ENCODE assay signal across 21 cellular contexts in genomic region chr1:9297831-9298230, GRCh38. TPM values are rescaled to one million over a fixed set of nuclear protein-coding genes. Genes with fewer than 3 reads are reported as not detected.
A peak's percentile ranks its signal among the peaks of the same experiment; 100 is the strongest.
DNase-seq lines count a peak whose midpoint lies in the region; ATAC-seq, FAIRE-seq and TF ChIP-seq lines count a peak whose summit lies in the region.
"Had no signal": no experiment of that assay in that cellular context is flagged by ENCODE, and none has a peak within 500 bp of the region (broad histone marks: within the 10 kb centered on the region; RNA-seq: fewer than 3 reads in every experiment).

No MANE protein-coding gene starts in this region.

- no peak for FAIRE-seq in A549 (lab: Jason Lieb, UNC)
- FAIRE-seq: A204.1, D721Med, GM12878 had no signal

- no peak for TF ChIP-seq EP300 in A549 (IDR thresholded peaks at IDR 0.05)

- H3K4me3 ChIP-seq in A549 (no peak overlapping the region), DND-41 (ENCODE audit: low read depth in 1 of 2, low read length in 2 of 2) (no peak overlapping the region)
- H3K4me3 ChIP-seq: GM12878, SJSA1 had no signal

- peaks cover 97% of the 10 kb centered on the region for H3K79me2 ChIP-seq in DND-41 (ENCODE audit: insufficient read depth, low read length)

- POLR2A ChIA-PET in A549 (lab: Yijun Ruan, JAX), result no interaction called here

- H4K20me1 ChIP-seq in DND-41 (ENCODE audit: insufficient read depth, low read length), result peaks cover 86% of the 10 kb centered on the region

- 0 out of 3 replicates have a peak overlapping the region, but pooled peaks have one; percentile 7 for H3K4me2 ChIP-seq in A549
- H3K4me2 ChIP-seq in DND-41 (ENCODE audit: insufficient read depth, low read length), result peak overlapping the region; percentile 75; the same call in 1 of the 2 replicates

- no peak overlapping the region for H2AFZ ChIP-seq in DND-41 (ENCODE audit: low read depth, low read length)

- WGBS in A549 (ENCODE audit: missing lambda C conversion rate), result 56% methylated on average over 6 of the region's 9 CpGs

- ATAC-seq in A549, result no peak
- ATAC-seq in DND-41 (ENCODE audit: insufficient read depth, low read depth), result no peak
- ATAC-seq in GM21717 (IDR thresholded peaks at IDR 0.05; ENCODE audit: unreplicated experiment), result no peak
- no peak for ATAC-seq in HG02870 (IDR thresholded peaks at IDR 0.05; ENCODE audit: unreplicated experiment)
- ATAC-seq in HG03460 (IDR thresholded peaks at IDR 0.05; ENCODE audit: unreplicated experiment), result no peak
- ATAC-seq: GM12878, Right ventricle myocardium inferior had no signal

- no peak for DNase-seq in A549 (ENCODE audit: low read depth in 1 of 2, low spot score in 1 of 2)
- DNase-seq in DND-41, result no peak
- DNase-seq in kidney tubule cell (ENCODE audit: low spot score), result peak; percentile 37
- DNase-seq in renal cortical epithelial cell (ENCODE audit: low read depth), result peak; percentile 27
- no peak for DNase-seq in NCI-H1048 (lab: John Stamatoyannopoulos, UW)
- DNase-seq: DMS53, H9, HFFc6, NCI-H1417 treated with DMSO at 0.1 percent for 48 hours, NCI-H2029, NCI-H2171, NCI-H446 treated with DMSO at 0.1 percent for 48 hours, NCI-H526 treated with DMSO at 0.1 percent for 48 hours had no signal

- no peak for TF ChIP-seq POLR2A in A549 (IDR thresholded peaks at IDR 0.05; ENCODE audit: low read length)

- no peak overlapping the region for H3K9ac ChIP-seq in DND-41 (ENCODE audit: low read depth, low read length)

- TF ChIP-seq CTCF in A549 (IDR thresholded peaks at IDR 0.05) (no peak), DND-41 (IDR thresholded peaks at IDR 0.05; ENCODE audit: borderline replicate concordance, extremely low read depth, low read length, poor library complexity, severe bottlenecking) (no peak)

- no peaks in the 10 kb centered on the region for H3K27me3 ChIP-seq in DND-41 (ENCODE audit: insufficient read depth, low read length, poor library complexity)
- H3K27me3 ChIP-seq: SJSA1 had no signal

- CTCF ChIA-PET in A549 (lab: Yijun Ruan, JAX), result interaction anchor here (1.1 kb wide), 1 partner anchor 27 kb away, joined by 3 read pairs; no protein-coding TSS in a partner anchor

- no peaks in the 10 kb centered on the region for H3K9me3 ChIP-seq in A549
- H3K9me3 ChIP-seq in DND-41 (ENCODE audit: insufficient read depth, low read length, severe bottlenecking), result no peaks in the 10 kb centered on the region
- H3K9me3 ChIP-seq: SJSA1 had no signal

- no peak for TF ChIP-seq RAD21 in A549 (conservative IDR thresholded peaks at IDR 0.05 in 1 of 2, IDR thresholded peaks at IDR 0.05 in 1 of 2)

- peaks cover 81% of the 10 kb centered on the region for H3K4me1 ChIP-seq in A549
- peaks cover 72% of the 10 kb centered on the region for H3K4me1 ChIP-seq in DND-41 (ENCODE audit: insufficient read depth, low read length)

- peak overlapping the region in 1 of 2 experiments; percentile 99; a peak in 3 of 6 replicates for H3K27ac ChIP-seq in A549
- H3K27ac ChIP-seq in DND-41 (ENCODE audit: low read length), result peak overlapping the region; percentile 18; the same call in 1 of the 2 replicates
- H3K27ac ChIP-seq: SJSA1 had no signal

- H3K36me3 ChIP-seq in DND-41 (ENCODE audit: insufficient read depth, low read length), result peaks cover 48% of the 10 kb centered on the region

TF ChIP-seq in A549, 52 proteins besides CTCF, POLR2A, EP300 and RAD21:
- TF ChIP-seq KDM5A (IDR thresholded peaks at IDR 0.05) (no peak), ZNF302 (CRISPR knock-in tag; IDR thresholded peaks at IDR 0.05) (no peak), HEYL (CRISPR knock-in tag; IDR thresholded peaks at IDR 0.05) (no peak), JUN (IDR thresholded peaks at IDR 0.05) (no peak), FOSL2 (IDR thresholded peaks at IDR 0.05) (no peak), FOSL2 (CRISPR knock-in tag; IDR thresholded peaks at IDR 0.05) (no peak), POLR2AphosphoS2 (conservative IDR thresholded peaks at IDR 0.05; ENCODE audit: low read length) (no peak), MAFK (IDR thresholded peaks at IDR 0.05; ENCODE audit: partially characterized antibody) (no peak), HES2 (IDR thresholded peaks at IDR 0.05) (no peak), HOXB5 (CRISPR knock-in tag; IDR thresholded peaks at IDR 0.05) (no peak)
- TF ChIP-seq, protein P1, sequence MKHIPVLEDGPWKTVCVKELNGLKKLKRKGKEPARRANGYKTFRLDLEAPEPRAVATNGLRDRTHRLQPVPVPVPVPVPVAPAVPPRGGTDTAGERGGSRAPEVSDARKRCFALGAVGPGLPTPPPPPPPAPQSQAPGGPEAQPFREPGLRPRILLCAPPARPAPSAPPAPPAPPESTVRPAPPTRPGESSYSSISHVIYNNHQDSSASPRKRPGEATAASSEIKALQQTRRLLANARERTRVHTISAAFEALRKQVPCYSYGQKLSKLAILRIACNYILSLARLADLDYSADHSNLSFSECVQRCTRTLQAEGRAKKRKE (CRISPR knock-in tag; IDR thresholded peaks at IDR 0.05; ENCODE audit: low read depth), result no peak
TF ChIP-seq in A549: peak in this region for 0.

RNA-seq across cellular contexts. Expression of gene SPSB1, which starts 5.1 kb away (rescaled TPM):
- 19.4 and 23.7 TPM in 2 replicates for polyA plus RNA-seq in A549 (2011; rRNA removed)
- polyA plus RNA-seq in A549 (2012; cell fraction: cytosol; rRNA removed), result 20.5 and 26.4 TPM in 2 replicates
- 21.7 and 23.4 TPM in 2 replicates for polyA plus RNA-seq in A549 (2012; cell fraction: nucleus; rRNA removed)
- 16.9 to 25.3 TPM (median 22.3 TPM) in 3 replicates for polyA plus RNA-seq in A549 (2017; fragmentation: RNase III; extraction: RNeasy Plus Mini Kit Qiagen cat#74134 plus additional on column Dnase treatment)
- 39.6 and 39.8 TPM in 2 replicates for polyA minus RNA-seq in A549 (2011; rRNA and poly(A)+ RNA removed)
- 22.4 and 34.7 TPM in 2 replicates for total RNA-seq in renal cortical epithelial cell

Comparison
In these comparisons a context has a peak if more than half of its experiments do, and no peak if none do; other contexts are left out.
1. DNase-seq: peak in kidney tubule cell (single experiment) and renal cortical epithelial cell (single experiment); none in A549 (0 of 2), DND-41 (single experiment) and NCI-H1048 (single experiment).